8 cellular contexts compared by ENCODE assay signal in the genomic region with DNA sequence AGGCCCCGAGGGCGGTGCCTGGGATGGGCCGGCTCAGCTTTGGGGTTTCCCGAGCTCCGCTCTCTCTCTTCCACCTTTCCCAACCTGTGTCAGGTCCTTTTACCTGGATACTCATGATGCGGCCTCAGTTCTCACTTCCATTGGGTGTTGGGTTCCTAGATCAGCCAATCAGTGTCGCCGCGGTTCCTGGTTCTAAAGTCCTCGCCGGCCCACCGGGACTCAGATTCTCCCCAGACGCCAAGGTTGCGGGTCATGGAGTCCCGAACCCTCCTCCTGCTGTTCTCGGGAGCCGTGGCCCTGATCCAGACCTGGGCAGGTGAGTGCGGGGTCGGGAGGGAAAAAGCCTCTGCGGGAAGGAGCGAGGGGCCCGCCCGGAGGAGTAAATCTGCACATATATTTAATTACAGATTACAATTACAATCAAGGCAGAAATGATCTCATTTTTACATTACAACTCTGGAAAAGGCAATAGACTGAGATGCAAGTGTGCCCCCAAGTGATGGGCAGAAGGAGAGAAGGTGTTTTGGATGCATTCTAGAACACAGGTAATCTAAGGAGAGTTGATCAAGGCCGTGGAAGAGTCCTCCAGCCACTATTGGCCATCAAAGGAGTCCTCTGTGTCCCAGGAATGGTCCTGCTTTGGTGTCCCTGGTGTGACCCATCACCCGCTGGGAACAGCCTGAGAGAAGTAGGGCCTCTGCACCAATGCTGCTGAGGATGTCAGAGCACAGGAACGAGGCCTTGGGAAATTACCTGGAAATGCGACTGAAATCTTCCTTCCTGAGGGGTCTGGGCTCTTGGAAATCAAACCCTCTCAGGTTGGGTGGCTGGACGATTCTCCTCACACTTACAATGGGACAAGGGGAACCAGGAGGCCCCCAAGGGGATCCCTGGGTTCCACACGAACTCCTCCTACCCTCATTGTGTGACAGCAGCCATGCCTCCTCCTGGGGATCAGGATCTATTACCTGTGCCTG. TPM values are rescaled to one million over a fixed set of nuclear protein-coding genes. Genes with fewer than 3 reads are reported as not detected.
DNase-seq lines count a peak whose midpoint lies in the region; ATAC-seq and FAIRE-seq lines count a peak whose summit lies in the region.

No MANE protein-coding gene starts in this region.

- no peaks in the 10 kb centered on the region for H3K27me3 Mint-ChIP-seq in effector memory CD8-positive, alpha-beta T cell

- H3K9me3 Mint-ChIP-seq in effector memory CD8-positive, alpha-beta T cell: no peaks in the 10 kb centered on the region

- peaks cover 60 to 63% of the 10 kb centered on the region in 2 donors for H3K4me1 Mint-ChIP-seq in effector memory CD8-positive, alpha-beta T cell (ENCODE audit: low read depth in 2 of 2)

- H3K4me3 Mint-ChIP-seq in effector memory CD8-positive, alpha-beta T cell: peak overlapping the region; percentile 100

- DNase-seq in NCI-H2227 treated with DMSO at 0.1 percent for 48 hours (lab: John Stamatoyannopoulos, UW): peak; percentile 85
- peak; percentile 67 to 87 (median 69) for DNase-seq in activated CD8-positive, alpha-beta memory T cell treated with anti-CD3 and anti-CD28 coated beads for 48 hours (ENCODE audit: low read depth in 2 of 3, low spot score in 2 of 3)
- DNase-seq in effector memory CD8-positive, alpha-beta T cell: peak; percentile 93 to 97 (median 93)
- DNase-seq in lung microvascular endothelial cell (ENCODE audit: low read depth in 2 of 2): peak; percentile 76 to 77
- peak; percentile 77 to 90 (median 87) for DNase-seq in stimulated activated CD4-positive, alpha-beta T cell treated with anti-CD3 and anti-CD28 coated beads, TNF-alpha, amount 100 ng/mL, for 24 hours (ENCODE audit: low read depth in 3 of 3)
- no peak for DNase-seq in urothelium cell line (ENCODE audit: low spot score)

- H3K27ac Mint-ChIP-seq in effector memory CD8-positive, alpha-beta T cell: peak overlapping the region; percentile 100

- peaks cover 66% of the 10 kb centered on the region for H3K36me3 Mint-ChIP-seq in effector memory CD8-positive, alpha-beta T cell (ENCODE audit: insufficient read depth)

- ATAC-seq in GM18517 (IDR thresholded peaks at IDR 0.05; ENCODE audit: unreplicated experiment) (peak; percentile 89), HG02943 (IDR thresholded peaks at IDR 0.05; ENCODE audit: low read depth, unreplicated experiment) (peak; percentile 87)
- peak; percentile 86 for ATAC-seq in effector memory CD8-positive, alpha-beta T cell (replicated peaks)

- FAIRE-seq in urothelium cell line (lab: Jason Lieb, UNC): no peak

RNA-seq across cellular contexts. Expression of a gene that starts 34.7 kb away (rescaled TPM):
- total RNA-seq in lung microvascular endothelial cell: 5.0 and 9.8 TPM in 2 replicates

RNA-seq across cellular contexts. Expression of a gene that starts 59.9 kb away (rescaled TPM):
- 15.3 and 31.4 TPM in 2 replicates for total RNA-seq in lung microvascular endothelial cell
